In the genomic region with DNA sequence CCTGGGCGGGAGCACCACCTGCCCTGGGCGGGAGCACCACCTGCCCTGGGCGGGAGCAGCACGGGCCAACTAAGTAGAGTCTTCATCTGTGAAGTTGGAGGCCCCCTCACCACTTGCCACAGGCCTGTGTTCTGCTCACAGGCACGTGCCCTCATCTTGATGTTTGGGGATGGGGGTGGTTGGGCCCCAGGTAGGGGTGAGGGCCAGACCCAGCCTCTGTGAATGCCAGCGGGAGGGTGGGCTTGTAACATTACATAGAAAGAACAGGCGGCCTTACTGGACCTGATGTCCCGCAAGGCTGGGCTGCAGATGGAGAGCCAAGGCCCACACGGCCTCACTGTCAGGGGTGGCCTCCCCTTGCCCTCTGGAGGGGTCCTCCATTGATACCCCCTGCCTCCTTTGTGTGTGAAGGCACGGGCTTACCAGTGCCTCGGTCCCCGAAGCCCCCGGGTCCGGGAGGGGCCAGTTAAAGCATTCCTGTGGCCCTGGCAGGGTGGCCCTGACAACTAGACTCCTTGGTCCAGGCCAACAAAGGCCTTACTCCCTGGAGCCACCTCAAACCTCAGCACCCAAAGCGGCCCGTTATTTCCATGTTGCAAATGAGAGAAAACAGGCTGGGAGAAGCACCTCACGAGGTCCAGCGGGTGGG, we compare ENCODE assay signal across 8 cellular contexts. TPM values are rescaled to one million over a fixed set of nuclear protein-coding genes. Genes with fewer than 3 reads are reported as not detected.
DNase-seq lines count a peak whose midpoint lies in the region; ATAC-seq and TF ChIP-seq lines count a peak whose summit lies in the region.

No MANE protein-coding gene starts in this region.

- H3K79me2 ChIP-seq in DND-41 (ENCODE audit: insufficient read depth, low read length) (peaks cover 3% of the 10 kb centered on the region; the same call in 1 of the 2 replicates), OCI-LY3 (ENCODE audit: low read length) (no peaks in the 10 kb centered on the region)

- no peaks in the 10 kb centered on the region for H3K27me3 Mint-ChIP-seq in osteocyte (ENCODE audit: unreplicated experiment)

- peaks cover 6% of the 10 kb centered on the region for H3K4me1 Mint-ChIP-seq in osteocyte (ENCODE audit: unreplicated experiment)

- H2AFZ ChIP-seq in DND-41 (ENCODE audit: low read depth, low read length) = peak overlapping the region; percentile 77
- no peak overlapping the region; the same call in 1 of the 2 replicates for H2AFZ ChIP-seq in OCI-LY3 (ENCODE audit: low read depth, low read length)

- peak overlapping the region; percentile 69 to 79; a peak in 3 of 4 replicates for H3K4me3 ChIP-seq in DND-41 (ENCODE audit: low read depth in 1 of 2, low read length in 2 of 2)
- peak overlapping the region; percentile 79 for H3K4me3 ChIP-seq in OCI-LY3 (ENCODE audit: low read length)
- peak overlapping the region; percentile 98 for H3K4me3 ChIP-seq in epithelial cell of proximal tubule (ENCODE audit: low read depth, low read length)

- peak overlapping the region; percentile 56 for H3K27ac Mint-ChIP-seq in osteocyte (ENCODE audit: unreplicated experiment)

- H3K27me3 ChIP-seq in DND-41 (ENCODE audit: insufficient read depth, low read length, poor library complexity) (peaks cover 3% of the 10 kb centered on the region), OCI-LY3 (ENCODE audit: low read depth, low read length) (no peaks in the 10 kb centered on the region)

- H4K20me1 ChIP-seq in DND-41 (ENCODE audit: insufficient read depth, low read length) (no peaks in the 10 kb centered on the region; the same call in 1 of the 2 replicates), OCI-LY3 (ENCODE audit: insufficient read depth, low read length) (no peaks in the 10 kb centered on the region)

- TF ChIP-seq CTCF in DND-41 (IDR thresholded peaks at IDR 0.05; ENCODE audit: borderline replicate concordance, extremely low read depth, low read length, poor library complexity, severe bottlenecking) (no peak), OCI-LY3 (IDR thresholded peaks at IDR 0.05; ENCODE audit: low read depth, low read length) (no peak), epithelial cell of proximal tubule (conservative IDR thresholded peaks at IDR 0.05; ENCODE audit: low read depth, low read length) (no peak), osteocyte (IDR thresholded peaks at IDR 0.05) (no peak)

- H3K36me3 ChIP-seq in DND-41 (ENCODE audit: insufficient read depth, low read length) (no peaks in the 10 kb centered on the region), OCI-LY3 (replicated peaks; ENCODE audit: low read depth, low read length) (no peaks in the 10 kb centered on the region)

- DNase-seq in DND-41 (no peak), epithelial cell of proximal tubule (ENCODE audit: low read depth) (no peak), osteocyte (ENCODE audit: extremely low spot score, unreplicated experiment) (no peak), NCI-H1417 treated with DMSO at 0.1 percent for 48 hours (lab: John Stamatoyannopoulos, UW) (no peak), germinal center (ENCODE audit: low spot score) (no peak), AG08396 (ENCODE audit: low spot score) (no peak), GOT3 (lab: John Stamatoyannopoulos, UW) (no peak)

- no peaks in the 10 kb centered on the region for H3K9me3 ChIP-seq in DND-41 (ENCODE audit: insufficient read depth, low read length, severe bottlenecking)
- no peaks in the 10 kb centered on the region for H3K9me3 ChIP-seq in OCI-LY3 (ENCODE audit: insufficient read depth, low read length)

- H3K9me3 Mint-ChIP-seq in osteocyte (ENCODE audit: unreplicated experiment) = no peaks in the 10 kb centered on the region

- peak overlapping the region; percentile 78 for H3K4me2 ChIP-seq in DND-41 (ENCODE audit: insufficient read depth, low read length)
- H3K4me2 ChIP-seq in OCI-LY3 (ENCODE audit: low read length) = peak overlapping the region; percentile 65

- H3K36me3 Mint-ChIP-seq in osteocyte (ENCODE audit: unreplicated experiment) = no peaks in the 10 kb centered on the region

- peak overlapping the region; percentile 50 for H3K4me3 Mint-ChIP-seq in osteocyte (ENCODE audit: unreplicated experiment)

- peak overlapping the region; percentile 66 for H3K27ac ChIP-seq in DND-41 (ENCODE audit: low read length)
- no peak overlapping the region for H3K27ac ChIP-seq in OCI-LY3 (ENCODE audit: low read length)

- ATAC-seq in DND-41 (ENCODE audit: insufficient read depth, low read depth) = no peak; the same call in 1 of the 3 replicates

- H3K4me1 ChIP-seq in DND-41 (ENCODE audit: insufficient read depth, low read length) (peaks cover 24% of the 10 kb centered on the region), OCI-LY3 (ENCODE audit: low read length) (no peaks in the 10 kb centered on the region)

- H3K9ac ChIP-seq in DND-41 (ENCODE audit: low read depth, low read length) (peak overlapping the region; percentile 92), OCI-LY3 (ENCODE audit: low read length) (peak overlapping the region; percentile 69)

RNA-seq across cellular contexts. Expression of a gene that starts 1.1 kb away (rescaled TPM):
- total RNA-seq in epithelial cell of proximal tubule (169 and 190 TPM in 2 replicates), osteocyte (12.9 and 18.1 TPM in 2 replicates)

RNA-seq across cellular contexts. Expression of a gene that starts 15.1 kb away (rescaled TPM):
- total RNA-seq in epithelial cell of proximal tubule (10.5 and 10.8 TPM in 2 replicates), osteocyte (50.8 and 57.9 TPM in 2 replicates)

RNA-seq across cellular contexts. Expression of a gene that starts 45.7 kb away (rescaled TPM):
- total RNA-seq in epithelial cell of proximal tubule = 32.0 and 54.1 TPM in 2 replicates
- 118 and 124 TPM in 2 replicates for total RNA-seq in osteocyte
